15 cellular contexts compared by ENCODE assay signal in genomic region chr11:2599561-2600189, GRCh38.
"Had no signal": no experiment of that assay in that cellular context is flagged by ENCODE, and none has a peak within 500 bp of the region (broad histone marks: within the 10 kb centered on the region; RNA-seq: fewer than 3 reads in every experiment).

No MANE protein-coding gene starts in this region.

- DNase-seq: activated CD4-positive, alpha-beta T cell treated with anti-CD3 and anti-CD28 coated beads, Interleukin-2, amount 10 ng/mL, durations not matched to agents 24 days and 14 days; activated naive CD4-positive, alpha-beta T cell treated with Interleukin-2 at 50 U/mL for 16 hours; cerebellar nuclear complex; dorsolateral prefrontal cortex; ovary; SK-N-SH; stimulated activated CD4-positive, alpha-beta T cell treated with anti-CD3 and anti-CD28 coated beads, Interleukin-4, amount 100 ng/mL, for 4 hours; stomach; T-helper 1 cell had no signal

- H3K27me3 ChIP-seq: dorsolateral prefrontal cortex, esophagus muscularis mucosa, ovary, stomach had no signal

- FAIRE-seq: endometrium had no signal

- H3K9me3 ChIP-seq: ovary had no signal

- H3K27me3 Mint-ChIP-seq: activated CD4-positive, alpha-beta T cell treated with anti-CD3 and anti-CD28 coated beads, Interleukin-2, amount 10 ng/mL, durations not matched to agents 24 days and 14 days had no signal

- H3K27ac Mint-ChIP-seq: activated CD4-positive, alpha-beta T cell treated with anti-CD3 and anti-CD28 coated beads, Interleukin-2, amount 10 ng/mL, durations not matched to agents 24 days and 14 days; activated T-helper 1 cell treated with anti-CD3 and anti-CD28 coated beads, Interleukin-12 subunit alpha, Interleukin-12 subunit beta, Interleukin-2, Interleukin-4 antibody, amounts not matched to agents 30 ng/mL and 10 ng/mL and 1 ng/mL, durations not matched to agents 14 hours and 24 hours and 36 hours had no signal

- H3K4me3 Mint-ChIP-seq: activated CD4-positive, alpha-beta T cell treated with anti-CD3 and anti-CD28 coated beads, Interleukin-2, amount 10 ng/mL, durations not matched to agents 24 days and 14 days; activated T-helper 1 cell treated with anti-CD3 and anti-CD28 coated beads, Interleukin-12 subunit alpha, Interleukin-12 subunit beta, Interleukin-2, Interleukin-4 antibody, amounts not matched to agents 30 ng/mL and 10 ng/mL and 1 ng/mL, durations not matched to agents 14 hours and 24 hours and 36 hours; neural crest cell had no signal

- H3K36me3 ChIP-seq: esophagus muscularis mucosa, ovary had no signal

- H3K4me1 Mint-ChIP-seq: activated CD4-positive, alpha-beta T cell treated with anti-CD3 and anti-CD28 coated beads, Interleukin-2, amount 10 ng/mL, durations not matched to agents 24 days and 14 days had no signal

- H3K9me3 Mint-ChIP-seq: activated CD4-positive, alpha-beta T cell treated with anti-CD3 and anti-CD28 coated beads, Interleukin-2, amount 10 ng/mL, durations not matched to agents 24 days and 14 days had no signal

- H3K4me1 ChIP-seq: stomach had no signal

- H3K27ac ChIP-seq: dorsolateral prefrontal cortex, esophagus muscularis mucosa, ovary, skin epidermis, stomach had no signal

- H3K4me3 ChIP-seq: dorsolateral prefrontal cortex, esophagus muscularis mucosa, ovary, skin epidermis, stomach had no signal

- ATAC-seq: left lobe of liver had no signal
